ENCODE assay signal across 1 cellular context in genomic region chr12:117024961-117025480, GRCh38.
TF ChIP-seq lines count a peak whose summit lies in the region.

No MANE protein-coding gene starts in this region.

TF ChIP-seq in GM23338, 12 proteins besides CTCF, POLR2A, EP300 and RAD21 (continued from another document):
- TF ChIP-seq ETS1 (IDR thresholded peaks at IDR 0.05) (no peak), EZH2 (IDR thresholded peaks at IDR 0.05; ENCODE audit: low read depth, unreplicated experiment) (no peak)
